Comparison of ENCODE assay signal across 8 cellular contexts in the genomic region with DNA sequence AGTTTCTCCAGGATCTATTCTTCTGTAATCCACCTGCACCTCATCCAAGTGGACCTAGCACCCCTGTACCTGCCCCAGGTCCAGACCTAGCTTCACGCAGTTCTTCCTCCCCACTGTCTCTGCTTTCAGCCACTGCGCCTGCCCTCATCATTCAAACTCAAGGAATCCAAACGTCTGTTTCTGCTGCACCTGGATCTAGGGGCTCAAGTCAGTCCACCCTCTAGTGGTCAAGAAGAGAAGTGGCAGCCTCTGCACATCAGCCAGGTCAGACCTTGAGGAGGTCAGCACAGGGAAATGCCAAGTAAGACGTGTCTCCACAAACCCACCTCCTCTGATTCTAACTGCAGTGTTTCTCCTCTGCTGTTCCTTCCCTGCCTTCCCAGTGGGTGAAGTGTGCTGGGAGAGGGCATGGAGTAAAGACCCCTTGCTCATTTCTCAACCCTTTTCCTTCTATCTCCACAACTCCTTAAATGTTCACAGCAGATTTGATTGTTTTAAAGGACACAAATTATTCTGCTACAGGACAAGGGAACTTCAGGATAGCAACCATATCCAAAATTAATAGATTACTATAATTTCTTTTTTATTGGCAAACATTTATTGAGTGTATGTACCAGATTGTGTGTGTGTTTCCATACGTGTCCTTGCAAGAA. TPM values are rescaled to one million over a fixed set of nuclear protein-coding genes. Genes with fewer than 3 reads are reported as not detected.
DNase-seq lines count a peak whose midpoint lies in the region; ATAC-seq and TF ChIP-seq lines count a peak whose summit lies in the region.

No MANE protein-coding gene starts in this region.

- no peak overlapping the region for H3K4me3 Mint-ChIP-seq in central memory CD8-positive, alpha-beta T cell

- TF ChIP-seq CTCF in BE2C (IDR thresholded peaks at IDR 0.05; ENCODE audit: low read depth, low read length) = peak; percentile 77
- TF ChIP-seq CTCF in thoracic aorta (IDR thresholded peaks at IDR 0.05) = peak; percentile 92

- H3K4me1 ChIP-seq in BE2C = no peaks in the 10 kb centered on the region
- peaks cover 0 to 7% of the 10 kb centered on the region in 2 donors for H3K4me1 ChIP-seq in thoracic aorta (ENCODE audit: control insufficient read depth in 1 of 2, low read depth in 2 of 2)

- H3K4me1 Mint-ChIP-seq in central memory CD8-positive, alpha-beta T cell = peaks cover 6% of the 10 kb centered on the region

- H3K36me3 Mint-ChIP-seq in central memory CD8-positive, alpha-beta T cell (ENCODE audit: insufficient read depth) = peaks cover 4% of the 10 kb centered on the region

- H3K9me3 Mint-ChIP-seq in central memory CD8-positive, alpha-beta T cell = no peaks in the 10 kb centered on the region

- H3K9me3 ChIP-seq in BE2C (no peaks in the 10 kb centered on the region), thoracic aorta (no peaks in the 10 kb centered on the region)

- no peak overlapping the region for H3K27ac Mint-ChIP-seq in central memory CD8-positive, alpha-beta T cell (ENCODE audit: low read depth)

- H3K4me3 ChIP-seq in BE2C (ENCODE audit: low read depth, low read length) = no peak overlapping the region
- H3K4me3 ChIP-seq in thoracic aorta = no peak overlapping the region

- peaks cover 38% of the 10 kb centered on the region for H3K27me3 Mint-ChIP-seq in central memory CD8-positive, alpha-beta T cell

- no peak overlapping the region for H3K27ac ChIP-seq in thoracic aorta

- H3K27me3 ChIP-seq in BE2C (no peaks in the 10 kb centered on the region), thoracic aorta (replicated peaks; ENCODE audit: insufficient read depth) (no peaks in the 10 kb centered on the region)

- peak; percentile 86 for ATAC-seq in GM18520 (IDR thresholded peaks at IDR 0.05; ENCODE audit: unreplicated experiment)
- ATAC-seq in HG02870 (IDR thresholded peaks at IDR 0.05; ENCODE audit: unreplicated experiment) = peak; percentile 98
- ATAC-seq in central memory CD8-positive, alpha-beta T cell (replicated peaks; ENCODE audit: extremely low read depth, poor library complexity, severe bottlenecking) = peak; percentile 61
- ATAC-seq in left lobe of liver = peak; percentile 65
- ATAC-seq in thoracic aorta (ENCODE audit: insufficient number of reproducible peaks, low FRiP score, low read depth) = no peak

- H3K36me3 ChIP-seq in BE2C (no peaks in the 10 kb centered on the region), thoracic aorta (no peaks in the 10 kb centered on the region)

- DNase-seq in BE2C (peak; percentile 11), NCI-H1105 treated with DMSO at 0.1 percent for 48 hours (lab: John Stamatoyannopoulos, UW) (peak; percentile 55), T-helper 9 cell (peak; percentile 21), left lobe of liver (ENCODE audit: low spot score) (no peak), thoracic aorta (ENCODE audit: low spot score) (no peak)
- no peak for DNase-seq in central memory CD8-positive, alpha-beta T cell (ENCODE audit: low spot score in 2 of 2)

RNA-seq across cellular contexts. Expression of a gene that starts 8.7 kb away (rescaled TPM):
- 0.22 TPM for polyA plus RNA-seq in BE2C (2012; ENCODE audit: insufficient read depth, insufficient read length, low read depth)
- total RNA-seq in left lobe of liver = 102 TPM
- 10 to 100 TPM; 30.5 to 57.7 TPM for total RNA-seq in thoracic aorta

Comparison
In these comparisons a context has a peak if more than half of its experiments do, and no peak if none do; other contexts are left out.
1. DNase-seq: peak in BE2C (single experiment), NCI-H1105 treated with DMSO at 0.1 percent for 48 hours (single experiment) and T-helper 9 cell (single experiment); none in central memory CD8-positive, alpha-beta T cell (0 of 2), left lobe of liver (single experiment) and thoracic aorta (single experiment).